In the genomic region with DNA sequence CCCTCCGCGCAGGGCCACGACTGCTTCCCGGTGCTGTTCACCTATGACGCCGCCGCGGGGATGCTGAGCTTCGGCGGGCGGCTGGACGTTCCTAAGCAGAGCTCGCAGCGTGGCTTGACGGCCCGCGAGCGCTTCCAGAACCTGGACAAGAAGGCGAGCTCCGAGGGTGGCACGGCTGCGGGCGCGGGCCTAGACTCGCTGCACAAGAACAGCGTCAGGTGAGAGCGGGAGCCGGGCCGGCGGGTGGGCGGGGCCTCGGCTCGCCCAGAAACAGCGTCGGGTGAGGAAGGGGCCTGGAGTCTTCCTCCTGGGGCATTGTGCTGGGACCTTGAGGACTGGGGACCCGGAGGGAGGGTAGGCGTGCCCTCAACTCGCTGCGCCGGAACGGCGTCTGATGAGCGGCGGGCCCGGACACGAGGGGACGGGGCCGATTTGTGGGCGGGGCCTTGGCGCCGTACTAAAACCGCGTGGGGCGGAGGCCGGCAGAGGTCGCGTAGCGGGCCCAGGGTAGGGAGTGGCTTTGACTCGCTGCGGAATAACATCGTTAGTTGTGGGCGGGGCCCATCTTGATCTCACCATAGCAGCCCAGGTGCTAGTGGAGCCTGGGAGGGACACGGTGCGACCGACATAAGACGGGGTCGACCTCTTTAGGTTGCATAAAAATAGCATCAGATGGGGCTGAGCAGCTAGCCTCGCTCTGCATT, we compare ENCODE assay signal across 9 cellular contexts. TPM values are rescaled to one million over a fixed set of nuclear protein-coding genes. Genes with fewer than 3 reads are reported as not detected.
DNase-seq lines count a peak whose midpoint lies in the region; ATAC-seq and TF ChIP-seq lines count a peak whose summit lies in the region.
"Had no signal": no experiment of that assay in that cellular context is flagged by ENCODE, and none has a peak within 500 bp of the region (broad histone marks: within the 10 kb centered on the region; RNA-seq: fewer than 3 reads in every experiment).

No MANE protein-coding gene starts in this region.

- H2AFZ ChIP-seq in GM23338 = peak overlapping the region; percentile 75; the same call in 1 of the 2 replicates

- TF ChIP-seq POLR2A in esophagus muscularis mucosa (IDR thresholded peaks at IDR 0.05; ENCODE audit: low read depth) = peak; percentile 18

- peak overlapping the region; percentile 35 for H3K4me3 ChIP-seq in AG10803 (ENCODE audit: low read length)
- H3K4me3 ChIP-seq in GM23338 = peak overlapping the region; percentile 65
- H3K4me3 ChIP-seq in esophagus muscularis mucosa = peak overlapping the region; percentile 53 to 77 (median 58)
- peak overlapping the region; percentile 61 to 81 for H3K4me3 ChIP-seq in stomach smooth muscle (ENCODE audit: low read length in 2 of 2)

- TF ChIP-seq EP300 in esophagus muscularis mucosa (IDR thresholded peaks at IDR 0.05) = no peak

- no peaks in the 10 kb centered on the region for H3K9me3 Mint-ChIP-seq in GM23338
- H3K9me3 Mint-ChIP-seq in nephron = no peaks in the 10 kb centered on the region

- H3K79me2 ChIP-seq in GM23338 (replicated peaks; ENCODE audit: insufficient read depth) = no peaks in the 10 kb centered on the region

- peaks cover 21% of the 10 kb centered on the region for H4K20me1 ChIP-seq in GM23338 (replicated peaks; ENCODE audit: insufficient read depth)

- DNase-seq in AG10803 (ENCODE audit: low read depth) (peak; percentile 29), GM23338 (ENCODE audit: low spot score) (peak; percentile 93), NCI-H524 treated with DMSO at 0.1 percent for 48 hours (lab: John Stamatoyannopoulos, UW) (peak; percentile 37), esophagus muscularis mucosa (ENCODE audit: extremely low spot score) (peak; percentile 95), OCI-M2 (lab: John Stamatoyannopoulos, UW; ENCODE audit: unreplicated experiment) (no peak)
- peak; percentile 87 for DNase-seq in activated T-cell treated with anti-CD3 and anti-CD28 coated beads, Interleukin-2, amount 50 U/mL, for 1 hour
- DNase-seq: DND-41 had no signal

- peaks cover 15% of the 10 kb centered on the region for H3K4me1 Mint-ChIP-seq in GM23338
- peaks cover 13% of the 10 kb centered on the region for H3K4me1 Mint-ChIP-seq in nephron

- H3K27ac Mint-ChIP-seq in GM23338 (peak overlapping the region; percentile 97), nephron (peak overlapping the region; percentile 80 to 94 (median 90))

- H3K27me3 ChIP-seq in GM23338 (ENCODE audit: insufficient read depth) (no peaks in the 10 kb centered on the region), esophagus muscularis mucosa (no peaks in the 10 kb centered on the region), stomach smooth muscle (ENCODE audit: control insufficient read depth in 1 of 2, insufficient read depth in 2 of 2, low read length in 2 of 2) (no peaks in the 10 kb centered on the region)

- peak overlapping the region; percentile 48 to 66 for H3K9ac ChIP-seq in stomach smooth muscle (ENCODE audit: low read length in 2 of 2)

- intact Hi-C loops in esophagus muscularis mucosa (cut with DNase I) = no loop called here

- H3K27me3 Mint-ChIP-seq in GM23338 (ENCODE audit: insufficient read depth, low read depth, poor library complexity) (peaks cover 23% of the 10 kb centered on the region), nephron (ENCODE audit: low read depth) (no peaks in the 10 kb centered on the region)

- H3K27ac ChIP-seq in GM23338 (ENCODE audit: low read depth) = peak overlapping the region; percentile 90
- peak overlapping the region; percentile 62 to 85 (median 72) for H3K27ac ChIP-seq in esophagus muscularis mucosa (replicated peaks in 1 of 4)
- H3K27ac ChIP-seq in stomach smooth muscle (ENCODE audit: low read length) = peak overlapping the region; percentile 37

- TF ChIP-seq CTCF in AG10803 (conservative IDR thresholded peaks at IDR 0.05; ENCODE audit: low read length) (no peak), GM23338 (conservative IDR thresholded peaks at IDR 0.05; ENCODE audit: low read depth in 2 of 2) (no peak), esophagus muscularis mucosa (IDR thresholded peaks at IDR 0.05) (no peak), nephron (IDR thresholded peaks at IDR 0.05; ENCODE audit: unreplicated experiment in 3 of 3) (no peak)

- H3K9me2 ChIP-seq in GM23338 (ENCODE audit: insufficient read depth) = no peaks in the 10 kb centered on the region

- peak; percentile 81 for ATAC-seq in GM23338

- peaks cover 8% of the 10 kb centered on the region; the same call in 1 of the 2 replicates for H3K36me3 ChIP-seq in GM23338 (ENCODE audit: insufficient read depth)
- peaks cover 27 to 87% (median 80%) of the 10 kb centered on the region in 4 donors for H3K36me3 ChIP-seq in esophagus muscularis mucosa
- H3K36me3 ChIP-seq in stomach smooth muscle (ENCODE audit: control insufficient read depth in 2 of 2, insufficient read depth in 2 of 2, low read length in 2 of 2) = peaks cover 10 to 22% of the 10 kb centered on the region in 2 donors

- H3K4me2 ChIP-seq in GM23338 = peak overlapping the region; percentile 85

- WGBS in esophagus muscularis mucosa = 20% methylated on average over 27 of the region's 68 CpGs

- H3F3A ChIP-seq in GM23338 (replicated peaks; ENCODE audit: low read depth) = peaks cover 30% of the 10 kb centered on the region

- H3K4me3 Mint-ChIP-seq in GM23338 (peak overlapping the region; percentile 91), nephron (peak overlapping the region; percentile 93 to 96 (median 96))

- H3K9me3 ChIP-seq in esophagus muscularis mucosa = no peaks in the 10 kb centered on the region
- H3K9me3 ChIP-seq in stomach smooth muscle (ENCODE audit: control insufficient read depth in 2 of 2, low read length in 2 of 2) = no peaks in the 10 kb centered on the region

- H3K4me1 ChIP-seq in GM23338 (ENCODE audit: insufficient read depth) (peaks cover 5% of the 10 kb centered on the region; the same call in 1 of the 2 replicates), esophagus muscularis mucosa (peaks cover 21 to 27% (median 24%) of the 10 kb centered on the region in 4 donors), stomach smooth muscle (ENCODE audit: control insufficient read depth, insufficient read depth, low read length) (peaks cover 23% of the 10 kb centered on the region)

- peaks cover 46% of the 10 kb centered on the region for H3K36me3 Mint-ChIP-seq in GM23338 (ENCODE audit: low read depth)
- peaks cover 9% of the 10 kb centered on the region for H3K36me3 Mint-ChIP-seq in nephron (ENCODE audit: low read depth)

TF ChIP-seq in GM23338, 12 proteins besides CTCF, POLR2A, EP300 and RAD21:
- TF ChIP-seq POLR2AphosphoS5 (IDR thresholded peaks at IDR 0.05; ENCODE audit: low read depth) (peak; percentile 50; the same call in 1 of the 2 replicates), ZNF114 (CRISPR knock-in tag; IDR thresholded peaks at IDR 0.05) (no peak)
TF ChIP-seq in GM23338: peak in this region for 1.

RNA-seq across cellular contexts. Expression of a gene that starts 15.6 kb away (rescaled TPM):
- total RNA-seq in GM23338 (2014; rRNA removed; shearing (Covaris generic)) = 93.1 and 125 TPM in 2 replicates
- polyA plus RNA-seq in GM23338 (2016; fragmentation: Nextera tagmentation; extraction: Ambion mirVana) = 134 and 205 TPM in 2 replicates
- 100 to 1,000 TPM in 2 of 4 donors, 10 to 100 TPM in 2; 85.9 to 116 (median 99.9) TPM for total RNA-seq in esophagus muscularis mucosa

RNA-seq across cellular contexts. Expression of a gene that starts 16.0 kb away (rescaled TPM):
- total RNA-seq in GM23338 (2014; rRNA removed; shearing (Covaris generic)) = 77.1 and 98.5 TPM in 2 replicates
- polyA plus RNA-seq in GM23338 (2016; fragmentation: Nextera tagmentation; extraction: Ambion mirVana) = 227 and 247 TPM in 2 replicates
- total RNA-seq in esophagus muscularis mucosa = 10 to 100 TPM; 61.8 to 82.0 (median 66.2) TPM

RNA-seq across cellular contexts. Expression of a gene that starts 18.3 kb away (rescaled TPM):
- 93.2 and 132 TPM in 2 replicates for total RNA-seq in GM23338 (2014; rRNA removed; shearing (Covaris generic))
- polyA plus RNA-seq in GM23338 (2016; fragmentation: Nextera tagmentation; extraction: Ambion mirVana) = 89.7 and 101 TPM in 2 replicates
- total RNA-seq in esophagus muscularis mucosa = 100 to 1,000 TPM; 101 to 153 (median 134) TPM

RNA-seq across cellular contexts. Expression of a gene that starts 45.8 kb away (rescaled TPM):
- total RNA-seq in GM23338 (2014; rRNA removed; shearing (Covaris generic)) = 12.2 and 18.1 TPM in 2 replicates
- polyA plus RNA-seq in GM23338 (2016; fragmentation: Nextera tagmentation; extraction: Ambion mirVana) = 10.7 and 13.4 TPM in 2 replicates
- total RNA-seq in esophagus muscularis mucosa = 10 to 100 TPM in 1 of 4 donors, 1 to 10 TPM in 3; 5.3 to 10.2 (median 7.6) TPM

RNA-seq across cellular contexts. Expression of a gene that starts 45.9 kb away (rescaled TPM):
- 88.0 and 93.2 TPM in 2 replicates for total RNA-seq in GM23338 (2014; rRNA removed; shearing (Covaris generic))
- 33.4 and 34.3 TPM in 2 replicates for polyA plus RNA-seq in GM23338 (2016; fragmentation: Nextera tagmentation; extraction: Ambion mirVana)
- total RNA-seq in esophagus muscularis mucosa = 10 to 100 TPM; 19.1 to 25.3 (median 20.8) TPM

Comparison
In these comparisons a context has a peak if more than half of its experiments do, and no peak if none do; other contexts are left out.
1. H3K27ac ChIP-seq: peak in every context shown above with its lines; median percentile 90 in GM23338; 72 in esophagus muscularis mucosa; 37 in stomach smooth muscle.